In genomic region chr12:116273813-116274551, GRCh38 we compare ENCODE assay signal across 13 cellular contexts. TPM values are rescaled to one million over a fixed set of nuclear protein-coding genes. Genes with fewer than 3 reads are reported as not detected.
A peak's percentile ranks its signal among the peaks of the same experiment; 100 is the strongest.
DNase-seq lines count a peak whose midpoint lies in the region; ATAC-seq and TF ChIP-seq lines count a peak whose summit lies in the region.
"Had no signal": no experiment of that assay in that cellular context is flagged by ENCODE, and none has a peak within 500 bp of the region (broad histone marks: within the 10 kb centered on the region; RNA-seq: fewer than 3 reads in every experiment).

No MANE protein-coding gene starts in this region.

- no peak for ATAC-seq in activated T-cell treated with anti-CD3 and anti-CD28 coated beads, Interleukin-2, amount 50 U/mL, for 4 hours
- no peak for ATAC-seq in T-cell (replicated peaks in 1 of 4)
- no peak for ATAC-seq in foreskin keratinocyte
- ATAC-seq in stimulated activated naive CD8-positive, alpha-beta T cell treated with anti-CD3 and anti-CD28 coated beads, Interleukin-15, amount 100 ng/mL, for 72 hours: no peak
- ATAC-seq in GM19023 (IDR thresholded peaks at IDR 0.05; ENCODE audit: unreplicated experiment): no peak

- no peaks in the 10 kb centered on the region for H3K36me3 Mint-ChIP-seq in activated T-cell treated with anti-CD3 and anti-CD28 coated beads, Interleukin-2, amount 50 U/mL, for 4 hours (ENCODE audit: insufficient read depth)
- H3K36me3 Mint-ChIP-seq in T-cell: peaks cover 3% of the 10 kb centered on the region

- no peak for DNase-seq in activated T-cell treated with anti-CD3 and anti-CD28 coated beads, Interleukin-2, amount 50 U/mL, for 4 hours
- DNase-seq in activated T-cell treated with anti-CD3 and anti-CD28 coated beads, Interleukin-2, amount 50 U/mL, for 48 hours: no peak
- DNase-seq in T-cell: no peak
- no peak for DNase-seq in foreskin keratinocyte
- DNase-seq in stimulated activated naive CD8-positive, alpha-beta T cell treated with anti-CD3 and anti-CD28 coated beads, Interleukin-15, amount 100 ng/mL, for 72 hours: no peak
- no peak for DNase-seq in BE2C
- no peak for DNase-seq in putamen (ENCODE audit: low spot score)
- DNase-seq: NCI-H2171; nucleus accumbens; SIG-M5; stimulated activated CD4-positive, alpha-beta T cell treated with anti-CD3 and anti-CD28 coated beads, Interleukin-4, amount 100 ng/mL, for 4 hours had no signal

- TF ChIP-seq CTCF in foreskin keratinocyte (conservative IDR thresholded peaks at IDR 0.05): no peak
- no peak for TF ChIP-seq CTCF in BE2C (IDR thresholded peaks at IDR 0.05; ENCODE audit: low read depth, low read length)

- H3K4me1 ChIP-seq in foreskin keratinocyte: peaks cover 28% of the 10 kb centered on the region
- H3K4me1 ChIP-seq in BE2C: peaks cover 10% of the 10 kb centered on the region

- H3K27me3 ChIP-seq in foreskin keratinocyte (no peaks in the 10 kb centered on the region), BE2C (peaks cover 3% of the 10 kb centered on the region)
- H3K27me3 ChIP-seq: vagina had no signal

- peak overlapping the region; percentile 70 for H3K27ac ChIP-seq in foreskin keratinocyte
- H3K27ac ChIP-seq: vagina had no signal

- peaks cover 3% of the 10 kb centered on the region; the same call in 1 of the 2 replicates for H3K9me3 ChIP-seq in BE2C
- H3K9me3 ChIP-seq: vagina had no signal

- peaks cover 43% of the 10 kb centered on the region for H3K4me1 Mint-ChIP-seq in activated T-cell treated with anti-CD3 and anti-CD28 coated beads, Interleukin-2, amount 50 U/mL, for 4 hours (ENCODE audit: low read depth)
- peaks cover 48 to 58% (median 53%) of the 10 kb centered on the region in 3 donors for H3K4me1 Mint-ChIP-seq in T-cell
- peaks cover 41% of the 10 kb centered on the region for H3K4me1 Mint-ChIP-seq in stimulated activated naive CD8-positive, alpha-beta T cell treated with anti-CD3 and anti-CD28 coated beads, Interleukin-15, amount 100 ng/mL, for 72 hours

- no peak overlapping the region for H3K27ac Mint-ChIP-seq in T-cell
- H3K27ac Mint-ChIP-seq in stimulated activated naive CD8-positive, alpha-beta T cell treated with anti-CD3 and anti-CD28 coated beads, Interleukin-15, amount 100 ng/mL, for 72 hours: no peak overlapping the region

- H3K36me3 ChIP-seq in BE2C: no peaks in the 10 kb centered on the region; the same call in 1 of the 2 replicates
- H3K36me3 ChIP-seq: vagina had no signal

- CTCF ChIA-PET in T-cell (lab: Charles Lee): interaction anchor here (0.5 to 0.6 kb wide), 3 partner anchors 16 to 102 kb away, joined by 3 read pairs; no protein-coding TSS in a partner anchor

- peak overlapping the region; percentile 38 for H3K4me3 Mint-ChIP-seq in activated T-cell treated with anti-CD3 and anti-CD28 coated beads, Interleukin-2, amount 50 U/mL, for 4 hours
- peak overlapping the region; percentile 13 to 97 (median 94) for H3K4me3 Mint-ChIP-seq in T-cell
- peak overlapping the region; percentile 20 to 46 for H3K4me3 Mint-ChIP-seq in stimulated activated naive CD8-positive, alpha-beta T cell treated with anti-CD3 and anti-CD28 coated beads, Interleukin-15, amount 100 ng/mL, for 72 hours

- POLR2A ChIA-PET in T-cell (lab: Charles Lee): interaction anchor here in 1 of 2 donors (0.6 kb wide), 3 partner anchors 11 to 161 kb away, joined by 4 to 5 read pairs (median 4); no protein-coding TSS in a partner anchor

- H3K9me3 Mint-ChIP-seq in activated T-cell treated with anti-CD3 and anti-CD28 coated beads, Interleukin-2, amount 50 U/mL, for 4 hours: no peaks in the 10 kb centered on the region
- H3K9me3 Mint-ChIP-seq in T-cell: no peaks in the 10 kb centered on the region
- no peaks in the 10 kb centered on the region for H3K9me3 Mint-ChIP-seq in stimulated activated naive CD8-positive, alpha-beta T cell treated with anti-CD3 and anti-CD28 coated beads, Interleukin-15, amount 100 ng/mL, for 72 hours

- H3K27me3 Mint-ChIP-seq in activated T-cell treated with anti-CD3 and anti-CD28 coated beads, Interleukin-2, amount 50 U/mL, for 4 hours (ENCODE audit: low read depth): no peaks in the 10 kb centered on the region
- H3K27me3 Mint-ChIP-seq in T-cell: peaks cover 0 to 2% of the 10 kb centered on the region in 2 donors
- H3K27me3 Mint-ChIP-seq in stimulated activated naive CD8-positive, alpha-beta T cell treated with anti-CD3 and anti-CD28 coated beads, Interleukin-15, amount 100 ng/mL, for 72 hours: peaks cover under 1% of the 10 kb centered on the region

- no peak overlapping the region for H3K4me3 ChIP-seq in BE2C (ENCODE audit: low read depth, low read length)

RNA-seq across cellular contexts. Expression of gene MED13L, which starts 3.5 kb away (rescaled TPM):
- 10 to 100 TPM; 45.6 to 49.7 (median 47.5) TPM for total RNA-seq in activated T-cell treated with anti-CD3 and anti-CD28 coated beads, Interleukin-2, amount 50 U/mL, for 4 hours
- total RNA-seq in T-cell: 100 to 1,000 TPM; 126 to 216 (median 133) TPM
- 42.4 and 50.1 TPM in 2 replicates for total RNA-seq in foreskin keratinocyte
- 4.6 and 5.3 TPM in 2 replicates for polyA plus RNA-seq in foreskin keratinocyte
- polyA plus RNA-seq in BE2C (2012; ENCODE audit: insufficient read depth, insufficient read length, low read depth): 35.0 TPM

Comparison
In these comparisons a context has a peak if more than half of its experiments do, and no peak if none do; other contexts are left out.
1. H3K4me3 Mint-ChIP-seq: peak in every context shown above with its lines; median percentile 94 in T-cell; 38 in activated T-cell treated with anti-CD3 and anti-CD28 coated beads, Interleukin-2, amount 50 U/mL, for 4 hours; 33 in stimulated activated naive CD8-positive, alpha-beta T cell treated with anti-CD3 and anti-CD28 coated beads, Interleukin-15, amount 100 ng/mL, for 72 hours.